Comparison of ENCODE assay signal across 1 cellular context in genomic region chr2:159065313-159065712, GRCh38.
TF ChIP-seq lines count a peak whose summit lies in the region.

No MANE protein-coding gene starts in this region.

TF ChIP-seq in H1, 55 proteins besides CTCF, POLR2A, EP300 and RAD21:
- TF ChIP-seq SIRT6 (IDR thresholded peaks at IDR 0.05; ENCODE audit: low read length) = no peak
- TF ChIP-seq ZNF274 (IDR thresholded peaks at IDR 0.05; ENCODE audit: borderline replicate concordance, extremely low read depth, low read length) = no peak
- TF ChIP-seq EGR1 (IDR thresholded peaks at IDR 0.05; ENCODE audit: borderline replicate concordance, low read depth, low read length) = no peak
- no peak for TF ChIP-seq FOSL1 (IDR thresholded peaks at IDR 0.05; ENCODE audit: insufficient read depth, low read depth, low read length)
- no peak for TF ChIP-seq JUND (IDR thresholded peaks at IDR 0.05; ENCODE audit: low read length)
